28 cellular contexts compared by ENCODE assay signal in genomic region chr1:197440730-197441129, GRCh38.
DNase-seq lines count a peak whose midpoint lies in the region; ATAC-seq and TF ChIP-seq lines count a peak whose summit lies in the region.
"Had no signal": no experiment of that assay in that cellular context is flagged by ENCODE, and none has a peak within 500 bp of the region (broad histone marks: within the 10 kb centered on the region; RNA-seq: fewer than 3 reads in every experiment).

No MANE protein-coding gene starts in this region.

- TF ChIP-seq POLR2A in breast epithelium (IDR thresholded peaks at IDR 0.05), result no peak

- H3K4me3 Mint-ChIP-seq in MCF 10A (ENCODE audit: unreplicated experiment) (no peak overlapping the region), endothelial cell (ENCODE audit: unreplicated experiment) (no peak overlapping the region)
- H3K4me3 Mint-ChIP-seq in stimulated activated memory B cell treated with anti-CD40 and anti-IgM and Interleukin-4, amounts not matched to agents 10 μg/mL and 1 μg/mL and 100 μg/mL, for 72 hours, result no peak overlapping the region
- H3K4me3 Mint-ChIP-seq: activated T-cell treated with anti-CD3 and anti-CD28 coated beads, Interleukin-2, amount 50 U/mL, for 24 hours; immature natural killer cell; T-cell had no signal

- H3K36me3 Mint-ChIP-seq in MCF 10A (ENCODE audit: insufficient read depth, unreplicated experiment), result no peaks in the 10 kb centered on the region
- no peaks in the 10 kb centered on the region for H3K36me3 Mint-ChIP-seq in stimulated activated memory B cell treated with anti-CD40 and anti-IgM and Interleukin-4, amounts not matched to agents 10 μg/mL and 1 μg/mL and 100 μg/mL, for 72 hours
- no peaks in the 10 kb centered on the region for H3K36me3 Mint-ChIP-seq in endothelial cell (ENCODE audit: low read depth, unreplicated experiment)
- H3K36me3 Mint-ChIP-seq: immature natural killer cell, T-cell had no signal

- TF ChIP-seq CTCF in MCF 10A (IDR thresholded peaks at IDR 0.05; ENCODE audit: unreplicated experiment), result no peak
- no peak for TF ChIP-seq CTCF in breast epithelium (IDR thresholded peaks at IDR 0.05)
- TF ChIP-seq CTCF in fibroblast of pulmonary artery (IDR thresholded peaks at IDR 0.05; ENCODE audit: low read length, missing control alignments), result no peak
- no peak for TF ChIP-seq CTCF in endothelial cell (IDR thresholded peaks at IDR 0.05; ENCODE audit: unreplicated experiment)

- H3K4me1 ChIP-seq in breast epithelium, result no peaks in the 10 kb centered on the region
- H3K4me1 ChIP-seq: right lobe of liver, SJSA1 had no signal

- H3K36me3 ChIP-seq in breast epithelium, result no peaks in the 10 kb centered on the region
- H3K36me3 ChIP-seq: right lobe of liver, SJSA1, tibial nerve, WERI-Rb-1 had no signal

- H3K4me3 ChIP-seq in breast epithelium (no peak overlapping the region), fibroblast of pulmonary artery (replicated peaks; ENCODE audit: low read depth, low read length) (no peak overlapping the region)
- H3K4me3 ChIP-seq: right lobe of liver, SJSA1, tibial nerve had no signal

- H3K9me3 ChIP-seq in breast epithelium, result no peaks in the 10 kb centered on the region
- H3K9me3 ChIP-seq: right lobe of liver, SJSA1, tibial nerve had no signal

- intact Hi-C loops in MCF 10A (cut with micrococcal nuclease), result no loop called here
- intact Hi-C loops in breast epithelium (cut with DNase I; ENCODE audit: low total_unique reads), result no loop called here

- H3K27ac Mint-ChIP-seq in MCF 10A (ENCODE audit: low read depth, unreplicated experiment) (no peak overlapping the region), endothelial cell (ENCODE audit: unreplicated experiment) (no peak overlapping the region)
- H3K27ac Mint-ChIP-seq in stimulated activated memory B cell treated with anti-CD40 and anti-IgM and Interleukin-4, amounts not matched to agents 10 μg/mL and 1 μg/mL and 100 μg/mL, for 72 hours, result no peak overlapping the region
- H3K27ac Mint-ChIP-seq: activated T-cell treated with anti-CD3 and anti-CD28 coated beads, Interleukin-2, amount 50 U/mL, for 24 hours; immature natural killer cell; T-cell had no signal

- POLR2A ChIA-PET in MCF 10A (lab: Yijun Ruan, JAX), result interaction anchor here (0.6 to 1.0 kb wide), 3 partner anchors 9 to 31 kb away, joined by 3 to 4 read pairs (median 3); no protein-coding TSS in a partner anchor

- H3K9me3 Mint-ChIP-seq in MCF 10A (ENCODE audit: unreplicated experiment) (no peaks in the 10 kb centered on the region), endothelial cell (ENCODE audit: unreplicated experiment) (no peaks in the 10 kb centered on the region)
- no peaks in the 10 kb centered on the region for H3K9me3 Mint-ChIP-seq in stimulated activated memory B cell treated with anti-CD40 and anti-IgM and Interleukin-4, amounts not matched to agents 10 μg/mL and 1 μg/mL and 100 μg/mL, for 72 hours
- H3K9me3 Mint-ChIP-seq: activated T-cell treated with anti-CD3 and anti-CD28 coated beads, Interleukin-2, amount 50 U/mL, for 24 hours; immature natural killer cell; T-cell had no signal

- peak; percentile 18 for ATAC-seq in stimulated activated memory B cell treated with anti-CD40 and anti-IgM and Interleukin-4, amounts not matched to agents 10 μg/mL and 1 μg/mL and 100 μg/mL, for 72 hours
- ATAC-seq in HG02588 (IDR thresholded peaks at IDR 0.05; ENCODE audit: unreplicated experiment), result no peak
- ATAC-seq in HG03432 (IDR thresholded peaks at IDR 0.05; ENCODE audit: unreplicated experiment), result no peak
- ATAC-seq: left colon, right lobe of liver, T-cell had no signal

- no peaks in the 10 kb centered on the region for H3K27me3 ChIP-seq in breast epithelium
- H3K27me3 ChIP-seq: SJSA1, tibial nerve had no signal

- CTCF ChIA-PET in MCF 10A (lab: Yijun Ruan, JAX), result interaction anchor here (0.7 to 1.4 kb wide), 2 partner anchors 42 to 53 kb away, joined by 3 read pairs; no protein-coding TSS in a partner anchor

- H3K27me3 Mint-ChIP-seq in MCF 10A (ENCODE audit: insufficient read depth, unreplicated experiment), result no peaks in the 10 kb centered on the region
- peaks cover 15% of the 10 kb centered on the region for H3K27me3 Mint-ChIP-seq in stimulated activated memory B cell treated with anti-CD40 and anti-IgM and Interleukin-4, amounts not matched to agents 10 μg/mL and 1 μg/mL and 100 μg/mL, for 72 hours
- no peaks in the 10 kb centered on the region for H3K27me3 Mint-ChIP-seq in endothelial cell (ENCODE audit: unreplicated experiment)

- DNase-seq in MCF 10A (ENCODE audit: unreplicated experiment), result peak; percentile 18
- DNase-seq in breast epithelium (ENCODE audit: low spot score in 2 of 2), result no peak
- DNase-seq in NCI-H446 treated with DMSO at 0.1 percent for 48 hours (lab: John Stamatoyannopoulos, UW), result peak; percentile 36
- peak; percentile 75 for DNase-seq in fibroblast of pulmonary artery (ENCODE audit: low read depth)
- no peak for DNase-seq in endothelial cell (ENCODE audit: low spot score)
- DNase-seq: activated CD4-positive, alpha-beta T cell treated with anti-CD3 and anti-CD28 coated beads for 48 hours; activated gamma-delta T cell treated with Interleukin-2 at 50 U/mL for 16 hours; activated T-cell treated with anti-CD3 and anti-CD28 coated beads, Interleukin-2, amount 50 U/mL, for 24 hours; COR-L47; GF-D8; immature natural killer cell; Kasumi-1; left colon; mesenchymal stem cell; NCI-H146; NCI-H2107; posterior cingulate gyrus; right lobe of liver; stimulated activated CD4-positive, alpha-beta T cell treated with anti-CD3 and anti-CD28 coated beads, Interleukin-4, amount 100 ng/mL, for 1 hour; T-cell; WERI-Rb-1 had no signal

- no TSS peak for BruUV-seq in MCF 10A (replicated peaks; lab: Mats Ljungman, UMichigan)

- no peak overlapping the region for H3K27ac ChIP-seq in breast epithelium
- H3K27ac ChIP-seq: 22Rv1, C4-2B, right lobe of liver, SJSA1, tibial nerve, WERI-Rb-1 had no signal

- H3K4me1 Mint-ChIP-seq in MCF 10A (ENCODE audit: insufficient read depth, unreplicated experiment) (peaks cover 18% of the 10 kb centered on the region), endothelial cell (ENCODE audit: unreplicated experiment) (peaks cover 5% of the 10 kb centered on the region)
- no peaks in the 10 kb centered on the region for H3K4me1 Mint-ChIP-seq in stimulated activated memory B cell treated with anti-CD40 and anti-IgM and Interleukin-4, amounts not matched to agents 10 μg/mL and 1 μg/mL and 100 μg/mL, for 72 hours
- H3K4me1 Mint-ChIP-seq: immature natural killer cell, T-cell had no signal

Comparison
In these comparisons a context has a peak if more than half of its experiments do, and no peak if none do; other contexts are left out.
1. DNase-seq: peak in MCF 10A (single experiment), NCI-H446 treated with DMSO at 0.1 percent for 48 hours (single experiment) and fibroblast of pulmonary artery (single experiment); none in breast epithelium (0 of 2) and endothelial cell (single experiment).